9 cellular contexts compared by ENCODE assay signal in genomic region chr6:127366281-127367022, GRCh38. TPM values are rescaled to one million over a fixed set of nuclear protein-coding genes. Genes with fewer than 3 reads are reported as not detected.
A peak's percentile ranks its signal among the peaks of the same experiment; 100 is the strongest.
DNase-seq lines count a peak whose midpoint lies in the region; ATAC-seq and TF ChIP-seq lines count a peak whose summit lies in the region.
"Had no signal": no experiment of that assay in that cellular context is flagged by ENCODE, and none has a peak within 500 bp of the region (broad histone marks: within the 10 kb centered on the region; RNA-seq: fewer than 3 reads in every experiment).

No MANE protein-coding gene starts in this region.

- H3K9ac ChIP-seq in HCT116 (ENCODE audit: low read length), result peak overlapping the region; percentile 32

- CTCF ChIA-PET in HCT116 (lab: Charles Lee), result no interaction called here

- no TSS peak for BruUV-seq in HCT116 (replicated peaks; lab: Mats Ljungman, UMichigan)

- peak overlapping the region; percentile 65 for H2AFZ ChIP-seq in HCT116 (ENCODE audit: low read depth, low read length, poor library complexity, severe bottlenecking)

- H3K79me2 ChIP-seq in HCT116 (ENCODE audit: insufficient read depth, low read length), result no peaks in the 10 kb centered on the region

- H3K4me1 ChIP-seq in HCT116 (ENCODE audit: control insufficient read depth in 1 of 2, insufficient read depth in 2 of 2, low read length in 2 of 2) (peaks cover 17 to 20% of the 10 kb centered on the region in 2 experiments), RWPE2 (ENCODE audit: insufficient read depth, poor library complexity, severe bottlenecking) (peaks cover 20% of the 10 kb centered on the region)

- DNase-seq in HCT116 (ENCODE audit: low read depth, low spot score) (peak; percentile 92), RWPE2 (ENCODE audit: low spot score) (peak; percentile 89), fibroblast of villous mesenchyme (ENCODE audit: low read depth) (peak; percentile 85), stromal cell of bone marrow (ENCODE audit: low read depth) (peak; percentile 94), HUDEP-2 (lab: John Stamatoyannopoulos, UW; ENCODE audit: unreplicated experiment in 76 of 76) (no peak)
- no peak for DNase-seq in activated CD4-positive, alpha-beta T cell treated with anti-CD3 and anti-CD28 coated beads for 1 hour
- DNase-seq: KG1, T-helper 2 cell had no signal

- no peaks in the 10 kb centered on the region for H3K27me3 ChIP-seq in HCT116 (ENCODE audit: insufficient read depth, low read length)
- H3K27me3 ChIP-seq in RWPE2 (ENCODE audit: insufficient read depth, poor library complexity, severe bottlenecking), result no peaks in the 10 kb centered on the region

- TF ChIP-seq CTCF in HCT116 (IDR thresholded peaks at IDR 0.05 in 2 of 3, conservative IDR thresholded peaks at IDR 0.05 in 1 of 3; ENCODE audit: borderline replicate concordance in 1 of 3, insufficient read depth in 1 of 3, low read depth in 2 of 3, low read length in 2 of 3), result no peak
- no peak for TF ChIP-seq CTCF in RWPE2 (IDR thresholded peaks at IDR 0.05; ENCODE audit: poor library complexity, severe bottlenecking)
- TF ChIP-seq CTCF in fibroblast of villous mesenchyme (IDR thresholded peaks at IDR 0.05; ENCODE audit: insufficient read depth, low read depth, low read length), result no peak

- RAD21 ChIA-PET in HCT116 (lab: Charles Lee; ENCODE audit: low non-redundant PET in 1 of 2, low total read pairs in 2 of 2, uncharacterized antibody in 2 of 2, unreplicated experiment in 2 of 2), result no interaction called here

- peak overlapping the region; percentile 60; the same call in 1 of the 2 replicates for H3K27ac ChIP-seq in HCT116 (ENCODE audit: low read depth, low read length)
- peak overlapping the region; percentile 77 for H3K27ac ChIP-seq in RWPE2 (ENCODE audit: poor library complexity, severe bottlenecking)

- peak overlapping the region; percentile 68 for H3K4me2 ChIP-seq in HCT116 (ENCODE audit: low read length)

- H3K36me3 ChIP-seq in HCT116 (ENCODE audit: control insufficient read depth in 1 of 2, insufficient read depth in 2 of 2, low read length in 2 of 2) (no peaks in the 10 kb centered on the region), RWPE2 (ENCODE audit: low read depth) (peaks cover 4% of the 10 kb centered on the region; the same call in 1 of the 2 replicates)

- no peaks in the 10 kb centered on the region for H3K9me2 ChIP-seq in HCT116 (ENCODE audit: insufficient read depth)

- peak; percentile 93 for ATAC-seq in HCT116
- peak; percentile 97 for ATAC-seq in RWPE2 (ENCODE audit: low read depth)
- ATAC-seq in HG03432 (IDR thresholded peaks at IDR 0.05; ENCODE audit: unreplicated experiment), result no peak

- H3K4me3 ChIP-seq in HCT116 (replicated peaks in 1 of 2; ENCODE audit: low read depth in 1 of 2, low read length in 2 of 2) (peak overlapping the region; percentile 19 to 38), RWPE2 (ENCODE audit: severe bottlenecking) (no peak overlapping the region), fibroblast of villous mesenchyme (ENCODE audit: low read depth, low read length) (no peak overlapping the region)

- H3K9me3 ChIP-seq in HCT116 (ENCODE audit: control insufficient read depth in 1 of 2, insufficient read depth in 1 of 2, low read depth in 1 of 2, low read length in 2 of 2), result no peaks in the 10 kb centered on the region
- peaks cover 2% of the 10 kb centered on the region for H3K9me3 ChIP-seq in RWPE2 (ENCODE audit: severe bottlenecking)

- intact Hi-C loops in HCT116 (cut with micrococcal nuclease), result loop anchor here (1.0 kb wide), 1 partner anchor 23 kb away; the partner anchor contains the start of gene ECHDC1

- no peak for TF ChIP-seq POLR2A in HCT116 (IDR thresholded peaks at IDR 0.05; ENCODE audit: borderline replicate concordance, extremely low read depth, insufficient read depth, insufficient read length)

- H4K20me1 ChIP-seq in HCT116 (ENCODE audit: insufficient read depth), result no peaks in the 10 kb centered on the region

- no peak for TF ChIP-seq RAD21 in HCT116 (IDR thresholded peaks at IDR 0.05; ENCODE audit: low read depth)

- POLR2A ChIA-PET in HCT116 (lab: Charles Lee), result interaction anchor here (1.1 to 1.6 kb wide), 2 partner anchors 11 to 22 kb away, joined by 3 to 5 read pairs; no protein-coding TSS in a partner anchor

TF ChIP-seq in HCT116, 20 proteins besides CTCF, POLR2A, EP300 and RAD21:
- TF ChIP-seq ELF1 (IDR thresholded peaks at IDR 0.05; ENCODE audit: borderline replicate concordance, low read depth) (no peak), ATF3 (IDR thresholded peaks at IDR 0.05) (peak; percentile 90), TCF7L2 (IDR thresholded peaks at IDR 0.05; ENCODE audit: borderline replicate concordance, extremely low read depth, insufficient read depth, insufficient read length) (no peak), YY1 (IDR thresholded peaks at IDR 0.05; ENCODE audit: extremely low read depth, insufficient replicate concordance, low read depth, low read length) (no peak), SP1 (IDR thresholded peaks at IDR 0.05; ENCODE audit: low read depth) (peak; percentile 82), JUND (IDR thresholded peaks at IDR 0.05) (peak; percentile 78), CEBPB (IDR thresholded peaks at IDR 0.05; ENCODE audit: low read depth) (peak; percentile 96), FOSL1 (IDR thresholded peaks at IDR 0.05; ENCODE audit: low read depth) (peak; percentile 78), POLR2AphosphoS5 (IDR thresholded peaks at IDR 0.05; ENCODE audit: low read depth, low read length) (peak; percentile 58), ZNF274 (IDR thresholded peaks at IDR 0.05; ENCODE audit: low read depth, low read length) (no peak), SRF (IDR thresholded peaks at IDR 0.05; ENCODE audit: low read depth) (no peak), EGR1 (IDR thresholded peaks at IDR 0.05; ENCODE audit: low read depth) (0 out of 2 replicates have a peak, but pooled peaks have one; percentile 9), MAX (IDR thresholded peaks at IDR 0.05) (peak; percentile 41), EZH2 (IDR thresholded peaks at IDR 0.05) (no peak), ZBTB33 (IDR thresholded peaks at IDR 0.05; ENCODE audit: extremely low read depth, insufficient replicate concordance, low read length) (no peak), ZFX (IDR thresholded peaks at IDR 0.05) (no peak), REST (IDR thresholded peaks at IDR 0.05; ENCODE audit: low read depth) (no peak), SIN3A (IDR thresholded peaks at IDR 0.05; ENCODE audit: low read depth) (peak; percentile 44; the same call in 1 of the 2 replicates), EZH2phosphoT487 (IDR thresholded peaks at IDR 0.05; ENCODE audit: borderline replicate concordance) (no peak), CBX3 (IDR thresholded peaks at IDR 0.05; ENCODE audit: low read depth) (0 out of 2 replicates have a peak, but pooled peaks have one; percentile 51)

RNA-seq across cellular contexts. Expression of gene ECHDC1, which starts 23.0 kb away (rescaled TPM):
- total RNA-seq in HCT116 (2021; ENCODE audit: unreplicated experiment) (47.2 TPM), fibroblast of villous mesenchyme (60.9 and 77.3 TPM in 2 replicates)
- 25.7 and 26.6 TPM in 2 replicates for polyA plus RNA-seq in HCT116 (2012)

Comparison
In these comparisons a context has a peak if more than half of its experiments do, and no peak if none do; other contexts are left out.
1. DNase-seq: peak in HCT116 (single experiment), RWPE2 (single experiment), fibroblast of villous mesenchyme (single experiment) and stromal cell of bone marrow (single experiment); none in HUDEP-2 (0 of 76) and activated CD4-positive, alpha-beta T cell treated with anti-CD3 and anti-CD28 coated beads for 1 hour (single experiment).
2. H3K4me3 ChIP-seq: peak in HCT116 (2 of 2); none in RWPE2 (single experiment) and fibroblast of villous mesenchyme (single experiment).